In the genomic region with DNA sequence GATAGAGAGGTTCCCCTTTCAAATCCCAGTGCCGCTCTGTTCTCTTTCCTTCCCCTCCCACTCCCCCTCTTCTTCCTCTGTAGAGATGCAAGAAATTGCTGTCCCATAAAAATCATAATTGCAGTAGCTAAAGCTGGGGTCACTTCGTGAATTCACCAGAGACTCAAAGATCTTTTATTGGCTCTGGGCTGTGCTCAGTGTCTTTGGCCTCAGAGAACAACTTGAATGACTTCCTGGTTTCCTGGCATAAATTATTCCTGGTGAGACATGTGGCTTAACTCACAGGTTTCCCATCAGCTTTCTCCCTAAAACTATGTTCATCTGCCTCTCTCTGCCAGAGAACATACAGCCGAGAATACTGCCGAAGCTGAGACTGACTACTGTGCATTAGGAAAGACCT, we compare ENCODE assay signal across 2 cellular contexts.
TF ChIP-seq lines count a peak whose summit lies in the region.

No MANE protein-coding gene starts in this region.

TF ChIP-seq in WTC11, 78 proteins besides CTCF, POLR2A, EP300 and RAD21:
- TF ChIP-seq, protein P1, sequence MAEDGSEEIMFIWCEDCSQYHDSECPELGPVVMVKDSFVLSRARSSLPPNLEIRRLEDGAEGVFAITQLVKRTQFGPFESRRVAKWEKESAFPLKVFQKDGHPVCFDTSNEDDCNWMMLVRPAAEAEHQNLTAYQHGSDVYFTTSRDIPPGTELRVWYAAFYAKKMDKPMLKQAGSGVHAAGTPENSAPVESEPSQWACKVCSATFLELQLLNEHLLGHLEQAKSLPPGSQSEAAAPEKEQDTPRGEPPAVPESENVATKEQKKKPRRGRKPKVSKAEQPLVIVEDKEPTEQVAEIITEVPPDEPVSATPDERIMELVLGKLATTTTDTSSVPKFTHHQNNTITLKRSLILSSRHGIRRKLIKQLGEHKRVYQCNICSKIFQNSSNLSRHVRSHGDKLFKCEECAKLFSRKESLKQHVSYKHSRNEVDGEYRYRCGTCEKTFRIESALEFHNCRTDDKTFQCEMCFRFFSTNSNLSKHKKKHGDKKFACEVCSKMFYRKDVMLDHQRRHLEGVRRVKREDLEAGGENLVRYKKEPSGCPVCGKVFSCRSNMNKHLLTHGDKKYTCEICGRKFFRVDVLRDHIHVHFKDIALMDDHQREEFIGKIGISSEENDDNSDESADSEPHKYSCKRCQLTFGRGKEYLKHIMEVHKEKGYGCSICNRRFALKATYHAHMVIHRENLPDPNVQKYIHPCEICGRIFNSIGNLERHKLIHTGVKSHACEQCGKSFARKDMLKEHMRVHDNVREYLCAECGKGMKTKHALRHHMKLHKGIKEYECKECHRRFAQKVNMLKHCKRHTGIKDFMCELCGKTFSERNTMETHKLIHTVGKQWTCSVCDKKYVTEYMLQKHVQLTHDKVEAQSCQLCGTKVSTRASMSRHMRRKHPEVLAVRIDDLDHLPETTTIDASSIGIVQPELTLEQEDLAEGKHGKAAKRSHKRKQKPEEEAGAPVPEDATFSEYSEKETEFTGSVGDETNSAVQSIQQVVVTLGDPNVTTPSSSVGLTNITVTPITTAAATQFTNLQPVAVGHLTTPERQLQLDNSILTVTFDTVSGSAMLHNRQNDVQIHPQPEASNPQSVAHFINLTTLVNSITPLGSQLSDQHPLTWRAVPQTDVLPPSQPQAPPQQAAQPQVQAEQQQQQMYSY (CRISPR knock-in tag; IDR thresholded peaks at IDR 0.05), result 0 out of 2 replicates have a peak, but pooled peaks have one; percentile 39
TF ChIP-seq in WTC11: peak in this region for 1; not testable (repeated sequence) for 77.

TF ChIP-seq in HepG2, 621 proteins besides CTCF, POLR2A, EP300 and RAD21:
- TF ChIP-seq, protein P1 (CRISPR knock-in tag; IDR thresholded peaks at IDR 0.05), result peak; percentile 63; the same call in 1 of the 2 replicates
